9 cellular contexts compared by ENCODE assay signal in genomic region chr10:124588736-124589451, GRCh38.
DNase-seq lines count a peak whose midpoint lies in the region; ATAC-seq and TF ChIP-seq lines count a peak whose summit lies in the region.
"Had no signal": no experiment of that assay in that cellular context is flagged by ENCODE, and none has a peak within 500 bp of the region (broad histone marks: within the 10 kb centered on the region; RNA-seq: fewer than 3 reads in every experiment).

No MANE protein-coding gene starts in this region.

- no peak overlapping the region for H2BK120ac ChIP-seq in neuronal stem cell (ENCODE audit: low read depth, low read length)

- peak overlapping the region; percentile 32 for H4K8ac ChIP-seq in neuronal stem cell (ENCODE audit: low read depth, low read length)

- no peak overlapping the region for H3K4me2 ChIP-seq in neuronal stem cell (ENCODE audit: insufficient read depth, low read length, poor library complexity, severe bottlenecking)

- H3K4ac ChIP-seq in neuronal stem cell (ENCODE audit: low read length) = no peak overlapping the region

- peak overlapping the region; percentile 8 for H2AK5ac ChIP-seq in neuronal stem cell (ENCODE audit: low read depth, low read length)

- no peak for TF ChIP-seq CTCF in Peyer's patch (IDR thresholded peaks at IDR 0.05)
- no peak for TF ChIP-seq CTCF in fibroblast of the aortic adventitia (IDR thresholded peaks at IDR 0.05; ENCODE audit: insufficient read depth, low read length)

- H2BK12ac ChIP-seq in neuronal stem cell (ENCODE audit: low read length) = no peak overlapping the region

- peak overlapping the region; percentile 57 for H3K9ac ChIP-seq in neuronal stem cell (ENCODE audit: low read depth, low read length, poor library complexity)

- no peaks in the 10 kb centered on the region for H3K9me3 ChIP-seq in Peyer's patch
- peaks cover 4 to 6% of the 10 kb centered on the region in 2 donors for H3K9me3 ChIP-seq in neuronal stem cell (replicated peaks in 1 of 2; ENCODE audit: control insufficient read depth in 2 of 2, insufficient read depth in 1 of 2, low read depth in 1 of 2, low read length in 2 of 2)

- no peaks in the 10 kb centered on the region for H3K36me3 ChIP-seq in Peyer's patch
- no peaks in the 10 kb centered on the region for H3K36me3 ChIP-seq in neuronal stem cell (replicated peaks in 1 of 2; ENCODE audit: control insufficient read depth in 2 of 2, insufficient read depth in 2 of 2, low read length in 2 of 2)

- no peak overlapping the region for H3K14ac ChIP-seq in neuronal stem cell (ENCODE audit: low read length)

- peaks cover 1% of the 10 kb centered on the region for H3K79me1 ChIP-seq in neuronal stem cell (ENCODE audit: low read depth, low read length)

- TF ChIP-seq POLR2A in Peyer's patch (IDR thresholded peaks at IDR 0.05) = no peak

- peaks cover 0 to 21% (median 1%) of the 10 kb centered on the region in 4 donors for H3K4me1 ChIP-seq in Peyer's patch
- peaks cover 0 to 3% of the 10 kb centered on the region in 2 donors for H3K4me1 ChIP-seq in neuronal stem cell (ENCODE audit: control insufficient read depth in 2 of 2, insufficient read depth in 1 of 2, low read depth in 1 of 2, low read length in 2 of 2)

- no peak overlapping the region for H2BK15ac ChIP-seq in neuronal stem cell (ENCODE audit: low read length)

- H2AFZ ChIP-seq in neuronal stem cell (ENCODE audit: low read length) = peak overlapping the region; percentile 23

- H3K27me3 ChIP-seq in Peyer's patch = no peaks in the 10 kb centered on the region
- no peaks in the 10 kb centered on the region for H3K27me3 ChIP-seq in neuronal stem cell (ENCODE audit: control insufficient read depth in 3 of 3, insufficient read depth in 3 of 3, low read depth in 1 of 3, low read length in 3 of 3)

- peak overlapping the region; percentile 59 for H3K18ac ChIP-seq in neuronal stem cell (ENCODE audit: low read length)

- no peak overlapping the region for H4K91ac ChIP-seq in neuronal stem cell (ENCODE audit: low read depth, low read length, poor library complexity)

- no peak overlapping the region for H2BK5ac ChIP-seq in neuronal stem cell (ENCODE audit: low read length)

- no peak overlapping the region for H3K23ac ChIP-seq in neuronal stem cell (ENCODE audit: low read depth, low read length, poor library complexity)

- H3K4me3 ChIP-seq in Peyer's patch (no peak overlapping the region), fibroblast of the aortic adventitia (ENCODE audit: low read depth, low read length) (no peak overlapping the region), neuronal stem cell (ENCODE audit: low read length in 2 of 2) (no peak overlapping the region)

- peak; percentile 31 for DNase-seq in DMS79 (lab: John Stamatoyannopoulos, UW)
- peak in 2 of 3 donors; percentile 68 to 70 for DNase-seq in Peyer's patch
- peak; percentile 60 for DNase-seq in fibroblast of the aortic adventitia (ENCODE audit: low read depth)
- DNase-seq in neuronal stem cell (ENCODE audit: low spot score) = no peak
- no peak for DNase-seq in SW 1271 (lab: John Stamatoyannopoulos, UW)
- no peak for DNase-seq in activated effector memory CD4-positive, alpha-beta T cell treated with Interleukin-2 at 50 U/mL for 16 hours
- DNase-seq: NCI-H2029 treated with DMSO at 0.1 percent for 48 hours had no signal

- no CpG with 5 or more reads among the region's 14 CpGs for WGBS in neuronal stem cell (ENCODE audit: extremely low coverage in 2 of 2, insufficient read length in 2 of 2, insufficient replicate concordance in 1 of 2), 2 donors

- no peak overlapping the region for H3K27ac ChIP-seq in Peyer's patch
- H3K27ac ChIP-seq in neuronal stem cell (replicated peaks; ENCODE audit: low read length) = no peak overlapping the region

- ATAC-seq in HG02642 (IDR thresholded peaks at IDR 0.05; ENCODE audit: poor library complexity, unreplicated experiment) (no peak), HG03135 (IDR thresholded peaks at IDR 0.05; ENCODE audit: unreplicated experiment) (no peak)

Comparison
In these comparisons a context has a peak if more than half of its experiments do, and no peak if none do; other contexts are left out.
1. DNase-seq: peak in DMS79 (single experiment), Peyer's patch (2 of 3) and fibroblast of the aortic adventitia (single experiment); none in neuronal stem cell (single experiment), SW 1271 (0 of 2) and activated effector memory CD4-positive, alpha-beta T cell treated with Interleukin-2 at 50 U/mL for 16 hours (single experiment).